In genomic region chr12:120722784-120723183, GRCh38 we compare ENCODE assay signal across 25 cellular contexts.
"Had no signal": no experiment of that assay in that cellular context is flagged by ENCODE, and none has a peak within 500 bp of the region (broad histone marks: within the 10 kb centered on the region; RNA-seq: fewer than 3 reads in every experiment).

No MANE protein-coding gene starts in this region.

- H3K9me3 ChIP-seq: ascending aorta, breast epithelium had no signal

- H3K27me3 ChIP-seq: ascending aorta, breast epithelium, cardiac muscle cell, dorsolateral prefrontal cortex had no signal

- H3K27ac ChIP-seq: ascending aorta, breast epithelium, cardiac muscle cell, dorsolateral prefrontal cortex had no signal

- H3K4me3 ChIP-seq: ascending aorta, breast epithelium, cardiac muscle cell, coronary artery, dorsolateral prefrontal cortex had no signal

- DNase-seq: activated CD4-positive, alpha-beta memory T cell treated with anti-CD3 and anti-CD28 coated beads for 36 hours; activated CD4-positive, alpha-beta T cell treated with anti-CD3 and anti-CD28 coated beads for 36 hours; activated CD4-positive, alpha-beta T cell treated with anti-CD3 and anti-CD28 coated beads, Interleukin-2, amount 10 ng/mL, durations not matched to agents 24 days and 14 days; activated CD4-positive, CD25-positive, alpha-beta regulatory T cell; activated CD4-positive, CD25-positive, alpha-beta regulatory T cell treated with anti-CD3 and anti-CD28 coated beads, Interleukin-2, amount 50 U/mL, for 72 hours; activated CD8-positive, alpha-beta memory T cell treated with anti-CD3 and anti-CD28 coated beads, Interleukin-2, amount 10 ng/mL, durations not matched to agents 7 days and 5 days; activated CD8-positive, alpha-beta memory T cell treated with anti-CD3 and anti-CD28 coated beads, Interleukin-2, amount 50 U/mL, for 4 hours; activated CD8-positive, alpha-beta T cell treated with anti-CD3 and anti-CD28 coated beads, Interleukin-2, amount 10 ng/mL, durations not matched to agents 7 days and 5 days; activated effector memory CD4-positive, alpha-beta T cell treated with anti-CD3 and anti-CD28 coated beads, Interleukin-2, amount 50 U/mL, for 16 hours; activated naive CD4-positive, alpha-beta T cell treated with anti-CD3 and anti-CD28 coated beads for 36 hours; activated naive CD8-positive, alpha-beta T cell treated with anti-CD3 and anti-CD28 coated beads for 36 hours; activated naive CD8-positive, alpha-beta T cell treated with anti-CD3 and anti-CD28 coated beads, Interleukin-2, amount 50 U/mL, for 24 hours; activated T-cell treated with anti-CD3 and anti-CD28 coated beads, Interleukin-2, amount 50 U/mL, for 1 hour; activated T-cell treated with anti-CD3 and anti-CD28 coated beads, Interleukin-2, amount 50 U/mL, for 48 hours; central memory CD4-positive, alpha-beta T cell; cerebellar nuclear complex; dorsolateral prefrontal cortex; effector memory CD4-positive, alpha-beta T cell; endodermal cell; head of caudate nucleus; T-helper 2 cell had no signal
